7 cellular contexts compared by ENCODE assay signal in the genomic region with DNA sequence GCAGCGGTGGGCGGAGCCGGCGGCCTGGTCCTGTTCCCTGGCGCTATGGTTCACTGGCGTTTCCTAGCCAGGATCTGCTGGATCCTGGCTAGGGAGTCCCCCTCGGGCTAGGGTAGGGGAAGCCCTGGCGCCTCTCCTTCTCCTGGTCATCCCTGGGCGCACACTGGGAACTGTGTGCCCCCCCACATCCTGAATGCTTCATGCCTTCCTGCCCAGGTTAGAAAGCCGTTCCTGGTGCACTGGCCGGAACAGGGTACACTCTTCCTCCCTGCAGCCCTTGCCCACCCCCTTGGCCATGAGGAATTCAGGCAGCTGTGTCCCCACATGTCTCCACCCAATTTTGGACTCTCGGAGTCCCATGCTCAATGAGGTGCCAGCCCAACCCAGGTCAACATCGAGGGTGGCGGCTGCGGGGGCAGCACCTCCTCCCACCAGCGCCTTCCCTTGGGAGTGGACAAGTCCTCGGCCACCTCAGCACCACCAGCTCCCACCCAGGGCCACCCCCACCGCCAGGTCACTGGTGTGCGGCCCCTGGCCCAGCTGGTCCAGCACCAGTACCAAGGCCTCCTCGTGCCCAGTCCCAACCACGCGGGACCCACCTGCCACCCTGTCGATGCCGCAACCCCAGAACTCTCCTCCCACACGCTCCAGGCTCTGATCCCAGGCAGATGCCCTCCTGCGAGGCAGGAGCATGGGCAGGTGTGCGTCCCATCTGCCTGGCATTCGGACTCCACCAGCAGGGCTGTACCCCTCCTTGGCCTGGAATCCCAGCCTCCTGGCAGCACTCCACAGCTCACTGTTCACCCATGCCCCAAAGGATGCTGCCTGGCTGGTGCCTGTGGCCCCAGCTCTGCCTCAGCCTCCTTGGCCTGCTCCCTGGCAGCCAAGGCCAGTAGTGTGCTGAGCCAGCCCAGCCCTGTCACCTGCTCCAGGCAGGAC.
DNase-seq lines count a peak whose midpoint lies in the region; ATAC-seq, FAIRE-seq and TF ChIP-seq lines count a peak whose summit lies in the region.
"Not testable (repeated sequence)": the region's sequence is repeated elsewhere in the genome, so short reads cannot be mapped to it uniquely, and the experiment has no call there.

No MANE protein-coding gene starts in this region.

- H4K5ac ChIP-seq in H9 (ENCODE audit: insufficient read length, low read depth, low read length); H1 (ENCODE audit: insufficient read length, low read depth, low read length): not testable (repeated sequence)

- not testable (repeated sequence) for H4K20me1 ChIP-seq in H9 (ENCODE audit: control insufficient read depth, insufficient read depth, insufficient read length); H1 (replicated peaks in 1 of 2; ENCODE audit: control insufficient read depth in 1 of 2, insufficient read depth in 2 of 2, low read length in 2 of 2)

- H2BK15ac ChIP-seq in H9 (ENCODE audit: low read depth, low read length), result not testable (repeated sequence)
- 0 out of 2 replicates have a peak overlapping the region, but pooled peaks have one; percentile 46 for H2BK15ac ChIP-seq in H1 (ENCODE audit: low read length)

- not testable (repeated sequence) for H2BK12ac ChIP-seq in H9 (ENCODE audit: insufficient read length, low read depth, low read length)
- H2BK12ac ChIP-seq in H1 (ENCODE audit: low read depth, low read length), result peak overlapping the region; percentile 68; the same call in 1 of the 2 replicates

- not testable (repeated sequence) for H3K4me1 Mint-ChIP-seq in H9

- H3K23ac ChIP-seq in H9 (ENCODE audit: insufficient read length, low read depth, low read length); H1 (ENCODE audit: insufficient read length): not testable (repeated sequence)

- not testable (repeated sequence) for H3K79me2 ChIP-seq in H9 (ENCODE audit: insufficient read depth, low read length); H1 (ENCODE audit: control insufficient read depth in 1 of 2, insufficient read depth in 2 of 2, low read length in 2 of 2)

- peak overlapping the region; percentile 42 to 61; a peak in 4 of 5 replicates for H3K4me3 Mint-ChIP-seq in H9

- H3K4me1 ChIP-seq in H9 (ENCODE audit: insufficient read depth, low read length); H1 (replicated peaks in 1 of 4; ENCODE audit: control insufficient read depth in 3 of 4, insufficient read depth in 4 of 4, low read length in 3 of 4); right cardiac atrium (ENCODE audit: control insufficient read depth, insufficient read depth, low read length); pancreas: not testable (repeated sequence)

- H3K14ac ChIP-seq in H9 (ENCODE audit: insufficient read depth, low read length); H1 (ENCODE audit: insufficient read length): not testable (repeated sequence)

- TF ChIP-seq CTCF in H9 (conservative IDR thresholded peaks at IDR 0.05); H1 (IDR thresholded peaks at IDR 0.05; ENCODE audit: control extremely low read depth in 1 of 3, insufficient read depth in 1 of 3, low read depth in 1 of 3, low read length in 3 of 3); pancreas (IDR thresholded peaks at IDR 0.05): not testable (repeated sequence)

- H3K9me3 ChIP-seq in H9 (ENCODE audit: control insufficient read depth, low read depth, low read length); right cardiac atrium (ENCODE audit: control insufficient read depth, low read length); pancreas: not testable (repeated sequence)
- H3K9me3 ChIP-seq in H1 (ENCODE audit: insufficient read depth in 2 of 2, low read depth in 1 of 2, low read length in 1 of 2), result peaks cover 0 to 23% of the 10 kb centered on the region in 2 experiments; a peak in 2 of 4 replicates

- not testable (repeated sequence) for H3K23me2 ChIP-seq in H9 (ENCODE audit: insufficient read length, low read depth, low read length, poor library complexity, severe bottlenecking); H1 (ENCODE audit: low read depth, low read length)

- H3K27ac ChIP-seq in H9 (ENCODE audit: insufficient read length, low read depth, low read length); H1 (ENCODE audit: low read depth, low read length); right cardiac atrium (ENCODE audit: low read length); pancreas: not testable (repeated sequence)

- not testable (repeated sequence) for FAIRE-seq in H1 (lab: Jason Lieb, UNC); pancreas (lab: Jason Lieb, UNC)

- not testable (repeated sequence) for H3K56ac ChIP-seq in H9 (ENCODE audit: insufficient read length, low read depth, low read length); H1 (replicated peaks; ENCODE audit: insufficient read length, low read depth, low read length)

- H3K27ac Mint-ChIP-seq in H9, result not testable (repeated sequence)

- not testable (repeated sequence) for TF ChIP-seq POLR2A in H1 (IDR thresholded peaks at IDR 0.05; ENCODE audit: control extremely low read depth in 1 of 2, low read depth in 2 of 2, low read length in 2 of 2)

- peak; percentile 31 for DNase-seq in H9
- peak; percentile 0 for DNase-seq in activated CD4-positive, alpha-beta T cell treated with anti-CD3 and anti-CD28 coated beads, Interleukin-2, amount 50 U/mL, for 1 hour
- DNase-seq in H1 (ENCODE audit: low read depth in 1 of 2, low spot score in 2 of 2), result peak in 1 of 2 experiments; percentile 57
- peak; percentile 18 to 55 (median 46) for DNase-seq in right cardiac atrium
- peak; percentile 90 for DNase-seq in mesenteric fat pad (ENCODE audit: low spot score)
- DNase-seq in pancreas, result peak in 5 of 6 donors; percentile 12 to 86 (median 27)
- DNase-seq in superior temporal gyrus (ENCODE audit: extremely low spot score), result peak; percentile 0

- H3K9me3 Mint-ChIP-seq in H9, result peaks cover 15 to 18% of the 10 kb centered on the region in 2 experiments

- H2BK5ac ChIP-seq in H9 (ENCODE audit: insufficient read length, low read length); H1 (ENCODE audit: low read depth, low read length): not testable (repeated sequence)

- H3K4me3 ChIP-seq in H1 (ENCODE audit: extremely low read depth in 1 of 4, insufficient read depth in 2 of 4, low read depth in 3 of 4, low read length in 4 of 4); right cardiac atrium (ENCODE audit: low read length); pancreas: not testable (repeated sequence)

- H3K79me1 ChIP-seq in H9 (ENCODE audit: insufficient read depth, low read depth, low read length, poor library complexity, severe bottlenecking); H1 (ENCODE audit: low read depth, low read length): not testable (repeated sequence)

- intact Hi-C loops in right cardiac atrium (cut with DNase I); pancreas (cut with DNase I): not testable (repeated sequence)

- WGBS in H9 (ENCODE audit: extremely low coverage, insufficient read length, low lambda C conversion rate), result no CpG with 5 or more reads among the region's 28 CpGs
- WGBS in H1 (ENCODE audit: extremely low coverage in 1 of 2, insufficient coverage in 1 of 2, insufficient read length in 1 of 2, insufficient replicate concordance in 2 of 2, low coverage in 1 of 2, low lambda C conversion rate in 2 of 2, missing lambda C conversion rate in 1 of 2), 2 experiments, result 96% methylated on average over 19 of the region's 28 CpGs; no CpG with 5 or more reads in 1 of the 2 experiments
- 89% methylated on average over 22 of the region's 28 CpGs for WGBS in right cardiac atrium
- WGBS in pancreas, 2 donors, result 78 to 86% methylated on average over 22 to 23 of the region's 28 CpGs

- not testable (repeated sequence) for H2AK5ac ChIP-seq in H9 (ENCODE audit: insufficient read length, low read length); H1 (ENCODE audit: low read depth, low read length)

- not testable (repeated sequence) for TF ChIP-seq EP300 in H1 (IDR thresholded peaks at IDR 0.05; ENCODE audit: borderline replicate concordance in 1 of 2, low read depth in 2 of 2, low read length in 2 of 2)

- not testable (repeated sequence) for TF ChIP-seq RAD21 in H1 (IDR thresholded peaks at IDR 0.05 in 1 of 2, conservative IDR thresholded peaks at IDR 0.05 in 1 of 2; ENCODE audit: low read depth in 2 of 2, low read length in 2 of 2)

- H3K27me3 ChIP-seq in H9 (ENCODE audit: insufficient read depth, low read length); right cardiac atrium (ENCODE audit: control insufficient read depth, insufficient read depth): not testable (repeated sequence)
- peaks cover 0 to 10% (median 7%) of the 10 kb centered on the region in 4 experiments; a peak in 4 of 7 replicates for H3K27me3 ChIP-seq in H1 (replicated peaks in 1 of 4; ENCODE audit: control insufficient read depth in 3 of 4, extremely low read depth in 1 of 4, insufficient read depth in 3 of 4, low read length in 3 of 4)
- H3K27me3 ChIP-seq in pancreas, result peaks cover 0 to 14% (median 3%) of the 10 kb centered on the region in 4 donors

- not testable (repeated sequence) for H4K8ac ChIP-seq in H9 (replicated peaks; ENCODE audit: insufficient read length, low read depth, low read length)
- H4K8ac ChIP-seq in H1 (ENCODE audit: extremely low read depth, insufficient read depth, low read length), result peak overlapping the region; percentile 89; the same call in 1 of the 2 replicates

- H3K4ac ChIP-seq in H9 (ENCODE audit: low read depth, low read length); H1 (replicated peaks; ENCODE audit: insufficient read length, low read depth, low read length): not testable (repeated sequence)

- H3K27me3 Mint-ChIP-seq in H9 (ENCODE audit: low read depth), result peaks cover 17% of the 10 kb centered on the region

- H3K36me3 ChIP-seq in H1 (ENCODE audit: control insufficient read depth in 2 of 4, insufficient read depth in 4 of 4, low read length in 3 of 4); pancreas: not testable (repeated sequence)

- H4K91ac ChIP-seq in H9 (ENCODE audit: insufficient read length, low read depth, low read length); H1 (replicated peaks; ENCODE audit: insufficient read length, low read length): not testable (repeated sequence)

- not testable (repeated sequence) for H2BK20ac ChIP-seq in H9 (ENCODE audit: low read depth, low read length, poor library complexity, severe bottlenecking); H1 (ENCODE audit: low read length)

- not testable (repeated sequence) for H3K9ac ChIP-seq in H9 (ENCODE audit: extremely low read depth, insufficient read length, low read length); H1 (replicated peaks in 1 of 4; ENCODE audit: extremely low read depth in 1 of 4, low read depth in 3 of 4, low read length in 3 of 4)

- not testable (repeated sequence) for H2BK120ac ChIP-seq in H9 (ENCODE audit: low read depth, low read length, poor library complexity, severe bottlenecking); H1 (replicated peaks; ENCODE audit: low read depth, low read length)

- not testable (repeated sequence) for H3K36me3 Mint-ChIP-seq in H9 (ENCODE audit: insufficient read depth in 1 of 3, low read depth in 3 of 3)

- H3K4me2 ChIP-seq in H9 (ENCODE audit: insufficient read depth, insufficient read length, low read length); H1 (ENCODE audit: insufficient read depth in 1 of 2, low read depth in 2 of 2, low read length in 2 of 2): not testable (repeated sequence)

- POLR2A ChIA-PET in H1 (lab: Charles Lee; ENCODE audit: partially characterized antibody), result not testable (repeated sequence)

- CTCF ChIA-PET in H1 (lab: Charles Lee; ENCODE audit: partially characterized antibody), result not testable (repeated sequence)

- not testable (repeated sequence) for H3K18ac ChIP-seq in H9 (ENCODE audit: insufficient read length, low read depth, low read length); H1 (ENCODE audit: extremely low read depth, low read length)

- not testable (repeated sequence) for ATAC-seq in right cardiac atrium, pancreas

- not testable (repeated sequence) for H2AFZ ChIP-seq in H9 (ENCODE audit: low read length); H1 (ENCODE audit: low read length)

- not testable (repeated sequence) for H3T11ph ChIP-seq in H9 (ENCODE audit: low read length)
